In genomic region chr17:58330544-58330996, GRCh38 we compare ENCODE assay signal across 1 cellular context.
TF ChIP-seq lines count a peak whose summit lies in the region.

No MANE protein-coding gene starts in this region.

TF ChIP-seq in neural cell, 6 proteins besides CTCF, POLR2A, EP300 and RAD21:
- TF ChIP-seq, protein P1, sequence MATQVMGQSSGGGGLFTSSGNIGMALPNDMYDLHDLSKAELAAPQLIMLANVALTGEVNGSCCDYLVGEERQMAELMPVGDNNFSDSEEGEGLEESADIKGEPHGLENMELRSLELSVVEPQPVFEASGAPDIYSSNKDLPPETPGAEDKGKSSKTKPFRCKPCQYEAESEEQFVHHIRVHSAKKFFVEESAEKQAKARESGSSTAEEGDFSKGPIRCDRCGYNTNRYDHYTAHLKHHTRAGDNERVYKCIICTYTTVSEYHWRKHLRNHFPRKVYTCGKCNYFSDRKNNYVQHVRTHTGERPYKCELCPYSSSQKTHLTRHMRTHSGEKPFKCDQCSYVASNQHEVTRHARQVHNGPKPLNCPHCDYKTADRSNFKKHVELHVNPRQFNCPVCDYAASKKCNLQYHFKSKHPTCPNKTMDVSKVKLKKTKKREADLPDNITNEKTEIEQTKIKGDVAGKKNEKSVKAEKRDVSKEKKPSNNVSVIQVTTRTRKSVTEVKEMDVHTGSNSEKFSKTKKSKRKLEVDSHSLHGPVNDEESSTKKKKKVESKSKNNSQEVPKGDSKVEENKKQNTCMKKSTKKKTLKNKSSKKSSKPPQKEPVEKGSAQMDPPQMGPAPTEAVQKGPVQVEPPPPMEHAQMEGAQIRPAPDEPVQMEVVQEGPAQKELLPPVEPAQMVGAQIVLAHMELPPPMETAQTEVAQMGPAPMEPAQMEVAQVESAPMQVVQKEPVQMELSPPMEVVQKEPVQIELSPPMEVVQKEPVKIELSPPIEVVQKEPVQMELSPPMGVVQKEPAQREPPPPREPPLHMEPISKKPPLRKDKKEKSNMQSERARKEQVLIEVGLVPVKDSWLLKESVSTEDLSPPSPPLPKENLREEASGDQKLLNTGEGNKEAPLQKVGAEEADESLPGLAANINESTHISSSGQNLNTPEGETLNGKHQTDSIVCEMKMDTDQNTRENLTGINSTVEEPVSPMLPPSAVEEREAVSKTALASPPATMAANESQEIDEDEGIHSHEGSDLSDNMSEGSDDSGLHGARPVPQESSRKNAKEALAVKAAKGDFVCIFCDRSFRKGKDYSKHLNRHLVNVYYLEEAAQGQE (IDR thresholded peaks at IDR 0.05; ENCODE audit: borderline replicate concordance), result no peak
- TF ChIP-seq SMC3 (conservative IDR thresholded peaks at IDR 0.05; ENCODE audit: poor library complexity) (no peak), TAF1 (IDR thresholded peaks at IDR 0.05; ENCODE audit: low read depth) (no peak), EZH2 (IDR thresholded peaks at IDR 0.05; ENCODE audit: borderline replicate concordance, insufficient read depth, low read length, poor library complexity, severe bottlenecking) (no peak), POLR2AphosphoS5 (IDR thresholded peaks at IDR 0.05) (no peak), MXI1 (conservative IDR thresholded peaks at IDR 0.05; ENCODE audit: poor library complexity, severe bottlenecking) (no peak)
